ENCODE assay signal across 21 cellular contexts in the genomic region with DNA sequence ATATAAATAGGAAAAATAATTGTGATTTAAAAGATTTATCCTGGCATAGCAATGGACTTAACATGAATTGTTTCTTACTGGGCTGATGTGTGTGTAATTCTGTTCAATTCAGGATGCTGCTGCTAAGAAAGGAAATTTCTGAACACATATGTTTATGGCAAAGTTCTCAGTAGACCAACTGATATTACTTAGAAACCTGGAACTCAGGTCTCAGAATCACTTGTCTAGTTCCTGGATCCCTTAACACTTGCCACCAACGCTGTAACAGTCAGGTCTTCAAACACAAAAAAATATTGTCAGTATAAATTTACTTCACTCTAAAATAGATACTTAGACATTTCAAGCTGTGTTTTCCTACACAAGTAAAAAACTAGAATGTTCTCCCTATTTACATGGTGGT. TPM values are rescaled to one million over a fixed set of nuclear protein-coding genes. Genes with fewer than 3 reads are reported as not detected.
DNase-seq lines count a peak whose midpoint lies in the region; ATAC-seq, FAIRE-seq and TF ChIP-seq lines count a peak whose summit lies in the region.
"Had no signal": no experiment of that assay in that cellular context is flagged by ENCODE, and none has a peak within 500 bp of the region (broad histone marks: within the 10 kb centered on the region; RNA-seq: fewer than 3 reads in every experiment).

No MANE protein-coding gene starts in this region.

- no peak for FAIRE-seq in endothelial cell of umbilical vein (lab: Jason Lieb, UNC)
- FAIRE-seq: bronchial epithelial cell, urothelium cell line had no signal

- no peaks in the 10 kb centered on the region for H3K27me3 Mint-ChIP-seq in activated T-cell treated with anti-CD3 and anti-CD28 coated beads, Interleukin-2, amount 50 U/mL, for 72 hours (ENCODE audit: low read depth)
- H3K27me3 Mint-ChIP-seq in activated CD4-positive, alpha-beta memory T cell treated with anti-CD3 and anti-CD28 coated beads for 36 hours, result no peaks in the 10 kb centered on the region
- no peaks in the 10 kb centered on the region for H3K27me3 Mint-ChIP-seq in stimulated activated naive CD8-positive, alpha-beta T cell treated with anti-CD3 and anti-CD28 coated beads, Interleukin-15, amount 100 ng/mL, for 72 hours
- H3K27me3 Mint-ChIP-seq: CD4-positive, alpha-beta memory T cell had no signal

- no peaks in the 10 kb centered on the region for H3K27me3 ChIP-seq in endothelial cell of umbilical vein (ENCODE audit: control insufficient read depth in 2 of 2, insufficient read depth in 2 of 2, low read length in 2 of 2)
- no peaks in the 10 kb centered on the region for H3K27me3 ChIP-seq in Peyer's patch
- H3K27me3 ChIP-seq: foreskin keratinocyte, sigmoid colon, stomach had no signal

- TSS peak; percentile 51 for BruUV-seq in endothelial cell of umbilical vein (replicated peaks; lab: Mats Ljungman, UMichigan)

- peak overlapping the region; percentile 96 for H3K4me2 ChIP-seq in endothelial cell of umbilical vein (ENCODE audit: insufficient read depth, low read length)

- intact Hi-C loops in activated CD4-positive, alpha-beta memory T cell treated with anti-CD3 and anti-CD28 coated beads for 36 hours (cut with micrococcal nuclease), result no loop called here
- intact Hi-C loops in endothelial cell of umbilical vein (cut with micrococcal nuclease), result loop anchor here (1.0 to 10.0 kb wide), 2 partner anchors 68 to 501 kb away; partner anchors contain the start of gene SLC25A4
- intact Hi-C loops in mucosa of descending colon (cut with DNase I, micrococcal nuclease), result no loop called here

- CTCF ChIA-PET in activated CD4-positive, alpha-beta memory T cell treated with anti-CD3 and anti-CD28 coated beads for 36 hours (lab: Charles Lee), result interaction anchor here (0.8 kb wide), 1 partner anchor 380 kb away, joined by 3 read pairs; no protein-coding TSS in a partner anchor
- CTCF ChIA-PET in endothelial cell of umbilical vein (lab: Charles Lee), result interaction anchor here (1.2 to 1.5 kb wide), 4 partner anchors 45 to 379 kb away, joined by 3 to 5 read pairs (median 4); partner anchors contain the start of gene CENPU

- no peaks in the 10 kb centered on the region for H4K20me1 ChIP-seq in endothelial cell of umbilical vein (replicated peaks; ENCODE audit: control insufficient read depth, extremely low read depth, insufficient read depth, low read length)

- H3K4me1 Mint-ChIP-seq in activated T-cell treated with anti-CD3 and anti-CD28 coated beads, Interleukin-2, amount 50 U/mL, for 72 hours (ENCODE audit: low read depth), result peaks cover 75% of the 10 kb centered on the region
- H3K4me1 Mint-ChIP-seq in activated CD4-positive, alpha-beta memory T cell treated with anti-CD3 and anti-CD28 coated beads for 36 hours (ENCODE audit: low read depth), result peaks cover 69% of the 10 kb centered on the region
- H3K4me1 Mint-ChIP-seq in stimulated activated naive CD8-positive, alpha-beta T cell treated with anti-CD3 and anti-CD28 coated beads, Interleukin-15, amount 100 ng/mL, for 72 hours, result peaks cover 77% of the 10 kb centered on the region

- dilution Hi-C loops in endothelial cell of umbilical vein (cut with MboI; ENCODE audit: extremely low pct_ligation_motif_present, low sequenced_read_pairs), result no loop called here

- peak overlapping the region; percentile 17 to 76 for H3K4me3 Mint-ChIP-seq in activated T-cell treated with anti-CD3 and anti-CD28 coated beads, Interleukin-2, amount 50 U/mL, for 72 hours
- H3K4me3 Mint-ChIP-seq in activated CD4-positive, alpha-beta memory T cell treated with anti-CD3 and anti-CD28 coated beads for 36 hours, result no peak overlapping the region
- peak overlapping the region; percentile 41 to 54 for H3K4me3 Mint-ChIP-seq in stimulated activated naive CD8-positive, alpha-beta T cell treated with anti-CD3 and anti-CD28 coated beads, Interleukin-15, amount 100 ng/mL, for 72 hours

- no peak for ATAC-seq in activated T-cell treated with anti-CD3 and anti-CD28 coated beads, Interleukin-2, amount 50 U/mL, for 72 hours (replicated peaks in 1 of 2)
- no peak for ATAC-seq in stimulated activated naive CD8-positive, alpha-beta T cell treated with anti-CD3 and anti-CD28 coated beads, Interleukin-15, amount 100 ng/mL, for 72 hours
- no peak for ATAC-seq in GM18873 (IDR thresholded peaks at IDR 0.05; ENCODE audit: low FRiP score, unreplicated experiment)
- no peak for ATAC-seq in mucosa of descending colon
- ATAC-seq: foreskin keratinocyte had no signal

- peak overlapping the region; percentile 93 for H3K27ac ChIP-seq in endothelial cell of umbilical vein (ENCODE audit: insufficient read depth, low read depth, low read length)
- no peak overlapping the region for H3K27ac ChIP-seq in Peyer's patch
- H3K27ac ChIP-seq: epithelial cell of prostate, foreskin keratinocyte, stomach had no signal

- peak overlapping the region; percentile 40 for H3K9ac ChIP-seq in endothelial cell of umbilical vein (replicated peaks; ENCODE audit: extremely low read depth, insufficient read depth, low read length)

- TF ChIP-seq CTCF in endothelial cell of umbilical vein (IDR thresholded peaks at IDR 0.05; ENCODE audit: extremely low read depth in 1 of 2, insufficient read depth in 1 of 2, low read depth in 1 of 2, low read length in 2 of 2), result no peak
- no peak for TF ChIP-seq CTCF in mucosa of descending colon (IDR thresholded peaks at IDR 0.05)
- no peak for TF ChIP-seq CTCF in Peyer's patch (IDR thresholded peaks at IDR 0.05)

- POLR2A ChIA-PET in activated CD4-positive, alpha-beta memory T cell treated with anti-CD3 and anti-CD28 coated beads for 36 hours (lab: Charles Lee), result no interaction called here
- POLR2A ChIA-PET in endothelial cell of umbilical vein (lab: Charles Lee), result no interaction called here

- H3K9me1 ChIP-seq in endothelial cell of umbilical vein (replicated peaks; ENCODE audit: control insufficient read depth, extremely low read depth, insufficient read depth, low read length), result no peaks in the 10 kb centered on the region

- DNase-seq in activated T-cell treated with anti-CD3 and anti-CD28 coated beads, Interleukin-2, amount 50 U/mL, for 72 hours, result no peak
- DNase-seq in activated T-cell treated with anti-CD3 and anti-CD28 coated beads, Interleukin-2, amount 50 U/mL, for 1 hour, result no peak
- DNase-seq in activated CD4-positive, alpha-beta memory T cell treated with anti-CD3 and anti-CD28 coated beads for 36 hours, result no peak
- DNase-seq in endothelial cell of umbilical vein (ENCODE audit: low read depth, low spot score) (no peak), mucosa of descending colon (no peak), Peyer's patch (no peak)
- DNase-seq in stimulated activated naive CD8-positive, alpha-beta T cell treated with anti-CD3 and anti-CD28 coated beads, Interleukin-15, amount 100 ng/mL, for 72 hours, result no peak
- DNase-seq: activated CD4-positive, CD25-positive, alpha-beta regulatory T cell; CD4-positive, alpha-beta memory T cell; DMS79 treated with DMSO at 0.1 percent for 48 hours; foreskin keratinocyte; MV-4-11; NCI-H2029; occipital lobe; sigmoid colon; stomach had no signal

- H3K36me3 Mint-ChIP-seq in activated T-cell treated with anti-CD3 and anti-CD28 coated beads, Interleukin-2, amount 50 U/mL, for 72 hours (ENCODE audit: insufficient read depth in 2 of 2), result peaks cover 12 to 27% of the 10 kb centered on the region in 2 donors
- peaks cover 53% of the 10 kb centered on the region for H3K36me3 Mint-ChIP-seq in activated CD4-positive, alpha-beta memory T cell treated with anti-CD3 and anti-CD28 coated beads for 36 hours

- H3K4me1 ChIP-seq in endothelial cell of umbilical vein (ENCODE audit: control insufficient read depth, extremely low read depth, insufficient read depth, low read length) (peaks cover 46% of the 10 kb centered on the region), mucosa of descending colon (ENCODE audit: low read depth) (peaks cover 28% of the 10 kb centered on the region), Peyer's patch (peaks cover 0 to 29% (median 11%) of the 10 kb centered on the region in 4 donors)

- H2AFZ ChIP-seq in endothelial cell of umbilical vein (ENCODE audit: low read depth, low read length), result no peak overlapping the region

- TF ChIP-seq POLR2A in endothelial cell of umbilical vein (IDR thresholded peaks at IDR 0.05; ENCODE audit: low read depth, low read length), result no peak
- no peak for TF ChIP-seq POLR2A in Peyer's patch (IDR thresholded peaks at IDR 0.05)

- H3K4me3 ChIP-seq in endothelial cell of umbilical vein (replicated peaks in 1 of 3; ENCODE audit: insufficient read depth in 1 of 3, low read depth in 1 of 3, low read length in 3 of 3), result no peak overlapping the region
- no peak overlapping the region for H3K4me3 ChIP-seq in mucosa of descending colon
- no peak overlapping the region for H3K4me3 ChIP-seq in Peyer's patch
- H3K4me3 ChIP-seq: sigmoid colon, stomach had no signal

- H3K36me3 ChIP-seq in endothelial cell of umbilical vein (ENCODE audit: control insufficient read depth in 2 of 2, extremely low read depth in 1 of 2, insufficient read depth in 2 of 2, low read length in 2 of 2) (peaks cover 2 to 4% of the 10 kb centered on the region in 2 experiments), mucosa of descending colon (ENCODE audit: low read depth) (no peaks in the 10 kb centered on the region), Peyer's patch (peaks cover 0 to 16% (median 0%) of the 10 kb centered on the region in 3 donors)
- H3K36me3 ChIP-seq: sigmoid colon had no signal

- H3K79me2 ChIP-seq in endothelial cell of umbilical vein (ENCODE audit: control insufficient read depth, insufficient read depth, low read length), result peaks cover 98% of the 10 kb centered on the region

- H3K9me3 Mint-ChIP-seq in activated T-cell treated with anti-CD3 and anti-CD28 coated beads, Interleukin-2, amount 50 U/mL, for 72 hours, result no peaks in the 10 kb centered on the region
- no peaks in the 10 kb centered on the region for H3K9me3 Mint-ChIP-seq in activated CD4-positive, alpha-beta memory T cell treated with anti-CD3 and anti-CD28 coated beads for 36 hours
- no peaks in the 10 kb centered on the region for H3K9me3 Mint-ChIP-seq in stimulated activated naive CD8-positive, alpha-beta T cell treated with anti-CD3 and anti-CD28 coated beads, Interleukin-15, amount 100 ng/mL, for 72 hours
- H3K9me3 Mint-ChIP-seq: activated naive CD4-positive, alpha-beta T cell treated with anti-CD3 and anti-CD28 coated beads, Interleukin-2, amount 50 U/mL, for 72 hours; CD4-positive, alpha-beta memory T cell had no signal

- H3K9me3 ChIP-seq in endothelial cell of umbilical vein (replicated peaks; ENCODE audit: control insufficient read depth, insufficient read depth, low read length) (no peaks in the 10 kb centered on the region), mucosa of descending colon (no peaks in the 10 kb centered on the region), Peyer's patch (no peaks in the 10 kb centered on the region)
- H3K9me3 ChIP-seq: sigmoid colon, stomach had no signal

- peak overlapping the region; percentile 93 for H3K27ac Mint-ChIP-seq in activated T-cell treated with anti-CD3 and anti-CD28 coated beads, Interleukin-2, amount 50 U/mL, for 72 hours
- peak overlapping the region; percentile 71 for H3K27ac Mint-ChIP-seq in activated CD4-positive, alpha-beta memory T cell treated with anti-CD3 and anti-CD28 coated beads for 36 hours
- H3K27ac Mint-ChIP-seq in stimulated activated naive CD8-positive, alpha-beta T cell treated with anti-CD3 and anti-CD28 coated beads, Interleukin-15, amount 100 ng/mL, for 72 hours, result no peak overlapping the region

RNA-seq across cellular contexts. Expression of gene CASP3, which starts 5.5 kb away (rescaled TPM):
- 10 to 100 TPM; 48.9 to 50.6 TPM for total RNA-seq in activated T-cell treated with anti-CD3 and anti-CD28 coated beads, Interleukin-2, amount 50 U/mL, for 72 hours
- total RNA-seq in activated CD4-positive, alpha-beta memory T cell treated with anti-CD3 and anti-CD28 coated beads for 36 hours, result 10 to 100 TPM; 54.0 to 54.4 TPM
- 54.5 and 66.1 TPM in 2 replicates for total RNA-seq in endothelial cell of umbilical vein
- 17.9 and 26.0 TPM in 2 replicates for polyA plus RNA-seq in endothelial cell of umbilical vein
- 30.9 and 31.4 TPM in 2 replicates for polyA plus RNA-seq in endothelial cell of umbilical vein (2011; cell fraction: cytosol; rRNA removed)
- polyA plus RNA-seq in endothelial cell of umbilical vein (2011; cell fraction: nucleus; rRNA removed), result 27.7 and 41.8 TPM in 2 replicates
- polyA plus RNA-seq in endothelial cell of umbilical vein (2012), result 45.2 and 68.0 TPM in 2 replicates
- 18.8 and 21.0 TPM in 2 replicates for polyA minus RNA-seq in endothelial cell of umbilical vein
- 8.2 TPM for polyA minus RNA-seq in endothelial cell of umbilical vein (2011; cell fraction: cytosol; rRNA and poly(A)+ RNA removed)
- polyA minus RNA-seq in endothelial cell of umbilical vein (2011; cell fraction: nucleus; rRNA and poly(A)+ RNA removed), result 11.9 and 17.1 TPM in 2 replicates
- 10 to 100 TPM; 29.7 to 48.6 (median 37.8) TPM for total RNA-seq in mucosa of descending colon
- total RNA-seq in Peyer's patch, result 10 to 100 TPM; 14.9 to 49.0 (median 25.8) TPM

RNA-seq across cellular contexts. Expression of gene PRIMPOL, which starts 5.8 kb away (rescaled TPM):
- 10 to 100 TPM; 24.1 to 34.2 TPM for total RNA-seq in activated T-cell treated with anti-CD3 and anti-CD28 coated beads, Interleukin-2, amount 50 U/mL, for 72 hours
- total RNA-seq in activated CD4-positive, alpha-beta memory T cell treated with anti-CD3 and anti-CD28 coated beads for 36 hours, result 10 to 100 TPM; 23.1 to 27.1 TPM
- 11.1 and 13.6 TPM in 2 replicates for total RNA-seq in endothelial cell of umbilical vein
- 3.6 and 5.9 TPM in 2 replicates for polyA plus RNA-seq in endothelial cell of umbilical vein
- polyA plus RNA-seq in endothelial cell of umbilical vein (2011; cell fraction: cytosol; rRNA removed), result 6.5 and 6.6 TPM in 2 replicates
- 11.2 and 12.4 TPM in 2 replicates for polyA plus RNA-seq in endothelial cell of umbilical vein (2011; cell fraction: nucleus; rRNA removed)
- 10.3 and 10.4 TPM in 2 replicates for polyA plus RNA-seq in endothelial cell of umbilical vein (2012)
- polyA minus RNA-seq in endothelial cell of umbilical vein, result 2.0 and 2.9 TPM in 2 replicates
- polyA minus RNA-seq in endothelial cell of umbilical vein (2011; cell fraction: cytosol; rRNA and poly(A)+ RNA removed), result 5.5 TPM
- polyA minus RNA-seq in endothelial cell of umbilical vein (2011; cell fraction: nucleus; rRNA and poly(A)+ RNA removed), result 2.6 and 4.8 TPM in 2 replicates
- total RNA-seq in mucosa of descending colon, result 10 to 100 TPM; 17.1 to 22.5 (median 21.7) TPM
- 10 to 100 TPM; 13.3 to 33.0 (median 25.0) TPM for total RNA-seq in Peyer's patch

Comparison
In these comparisons a context has a peak if more than half of its experiments do, and no peak if none do; other contexts are left out.
1. H3K27ac Mint-ChIP-seq: peak in activated T-cell treated with anti-CD3 and anti-CD28 coated beads, Interleukin-2, amount 50 U/mL, for 72 hours (single experiment) and activated CD4-positive, alpha-beta memory T cell treated with anti-CD3 and anti-CD28 coated beads for 36 hours (single experiment); none in stimulated activated naive CD8-positive, alpha-beta T cell treated with anti-CD3 and anti-CD28 coated beads, Interleukin-15, amount 100 ng/mL, for 72 hours (0 of 2).